ENCODE assay signal across 8 cellular contexts in the genomic region with DNA sequence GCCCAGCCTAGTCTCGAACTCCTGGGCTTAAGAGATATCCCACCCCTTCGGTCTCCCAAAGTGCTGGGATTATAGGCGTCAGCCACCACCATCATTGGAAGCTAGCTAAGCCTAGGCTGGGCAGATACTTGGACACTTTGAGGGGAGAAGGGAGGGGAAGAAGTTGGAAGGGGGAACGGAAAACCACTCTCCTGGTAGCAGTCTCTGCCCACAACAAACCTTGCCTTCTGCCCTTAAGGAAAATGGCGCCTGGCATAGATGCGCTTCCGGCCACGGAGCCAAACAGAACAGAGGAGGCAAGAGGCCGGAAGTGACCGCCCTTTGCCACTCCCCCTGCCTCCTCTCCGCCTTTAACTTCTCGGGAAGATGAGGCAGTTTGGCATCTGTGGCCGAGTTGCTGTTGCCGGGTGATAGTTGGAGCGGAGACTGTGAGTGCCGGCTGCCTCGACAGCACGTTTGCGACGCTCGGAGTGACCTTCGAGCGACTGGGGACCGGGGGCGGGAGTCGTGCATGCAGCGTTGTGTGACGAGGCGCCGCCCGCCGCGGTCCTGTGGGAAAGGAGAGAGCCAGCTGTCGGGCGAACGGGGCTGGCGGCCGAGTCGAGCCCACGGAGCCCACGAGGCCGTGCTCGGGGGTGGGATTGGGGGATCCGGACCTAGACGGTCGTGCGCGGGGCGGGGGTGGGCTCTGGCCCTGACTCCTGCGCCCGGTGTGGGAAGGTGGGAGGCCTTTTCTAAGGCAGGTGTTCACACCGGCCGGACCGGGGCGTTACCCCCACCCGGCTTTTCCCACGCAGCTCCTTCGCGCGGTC. TPM values are rescaled to one million over a fixed set of nuclear protein-coding genes. Genes with fewer than 3 reads are reported as not detected.
DNase-seq lines count a peak whose midpoint lies in the region; ATAC-seq and TF ChIP-seq lines count a peak whose summit lies in the region.

A gene (plus strand): TSS at position 327 of the 812 bp plus-strand sequence. CDS start 1,143 bp downstream, outside the sequence.

- BruUV-seq in mammary epithelial cell (replicated peaks; lab: Mats Ljungman, UMichigan), result no TSS peak

- 0% methylated on average over 14 of the region's 60 CpGs for WGBS in mammary epithelial cell (ENCODE audit: low coverage, missing lambda C conversion rate)

- peak; percentile 94 for DNase-seq in ACHN
- peak; percentile 95 for DNase-seq in NCI-H2227 (lab: John Stamatoyannopoulos, UW; ENCODE audit: unreplicated experiment)
- peak; percentile 94 for DNase-seq in WERI-Rb-1
- peak; percentile 95 for DNase-seq in mammary epithelial cell

- H3K9ac ChIP-seq in mammary epithelial cell (ENCODE audit: insufficient read depth, low read length) (peak within 1 kb of the TSS; percentile 38), iPS-20b (ENCODE audit: low read depth, low read length) (peak within 1 kb of the TSS; percentile 81)

- H3K27me3 ChIP-seq in WERI-Rb-1 (ENCODE audit: insufficient read depth, low read depth, severe bottlenecking), result no peaks in the 10 kb centered on the region
- no peaks in the 10 kb centered on the region for H3K27me3 ChIP-seq in mammary epithelial cell (ENCODE audit: insufficient read depth, low read length)
- H3K27me3 ChIP-seq in iPS-20b (ENCODE audit: insufficient read depth, low read length), result no peaks in the 10 kb centered on the region

- H3K4me2 ChIP-seq in mammary epithelial cell (ENCODE audit: insufficient read depth, low read depth, low read length), result peak within 1 kb of the TSS; percentile 80

- peak within 1 kb of the TSS; percentile 78 for H3K27ac ChIP-seq in WERI-Rb-1
- peak within 1 kb of the TSS; percentile 17 for H3K27ac ChIP-seq in mammary epithelial cell (ENCODE audit: insufficient read depth, low read depth, low read length)
- no peak within 1 kb of the TSS for H3K27ac ChIP-seq in iPS-20b (ENCODE audit: low read length)
- peak within 1 kb of the TSS; percentile 55 to 93 (median 85) for H3K27ac ChIP-seq in skin epidermis

- H3K79me2 ChIP-seq in mammary epithelial cell (ENCODE audit: insufficient read depth, low read length), result peaks cover 30% of the 10 kb centered on the region

- dilution Hi-C loops in mammary epithelial cell (cut with HindIII; ENCODE audit: low sequenced_read_pairs), result no loop called here

- no peaks in the 10 kb centered on the region for H3K9me3 ChIP-seq in WERI-Rb-1 (ENCODE audit: severe bottlenecking)
- H3K9me3 ChIP-seq in mammary epithelial cell (replicated peaks; ENCODE audit: insufficient read depth, low read length), result no peaks in the 10 kb centered on the region
- no peaks in the 10 kb centered on the region for H3K9me3 ChIP-seq in iPS-20b (ENCODE audit: insufficient read depth, low read depth, low read length)

- CTCF ChIA-PET in mammary epithelial cell (lab: Charles Lee; ENCODE audit: low non-redundant PET), result no interaction called here

- H3K36me3 ChIP-seq in WERI-Rb-1 (peaks cover 24% of the 10 kb centered on the region), mammary epithelial cell (ENCODE audit: insufficient read depth, low read length) (peaks cover 18% of the 10 kb centered on the region), iPS-20b (ENCODE audit: insufficient read depth, low read depth, low read length) (peaks cover 23% of the 10 kb centered on the region)

- H2AFZ ChIP-seq in mammary epithelial cell (ENCODE audit: low read depth, low read length), result peak within 1 kb of the TSS; percentile 98

- in situ Hi-C loops in ACHN (cut with HindIII; ENCODE audit: low pct_ligation_motif_present, low pct_unique_long_range_greater_than_20kb, low sequenced_read_pairs) (no loop called here), mammary epithelial cell (cut with MboI; ENCODE audit: low sequenced_read_pairs in 2 of 2) (no loop called here)

- TF ChIP-seq CTCF in WERI-Rb-1 (IDR thresholded peaks at IDR 0.05; ENCODE audit: low read depth, low read length), result no peak
- no peak for TF ChIP-seq CTCF in mammary epithelial cell (conservative IDR thresholded peaks at IDR 0.05 in 1 of 2, IDR thresholded peaks at IDR 0.05 in 1 of 2; ENCODE audit: extremely low read depth in 1 of 2, insufficient read depth in 1 of 2, low read depth in 1 of 2, low read length in 2 of 2)

- no peaks in the 10 kb centered on the region for H4K20me1 ChIP-seq in mammary epithelial cell (ENCODE audit: insufficient read depth, low read length)

- ATAC-seq in GM18873 (IDR thresholded peaks at IDR 0.05; ENCODE audit: low FRiP score, unreplicated experiment) (peak; percentile 93), HG03139 (IDR thresholded peaks at IDR 0.05; ENCODE audit: unreplicated experiment) (peak; percentile 89)

- H3K4me1 ChIP-seq in mammary epithelial cell (ENCODE audit: insufficient read depth, low read length) (peaks cover 11% of the 10 kb centered on the region), iPS-20b (ENCODE audit: insufficient read depth, low read length) (peaks cover 6% of the 10 kb centered on the region)

- H3K4me3 ChIP-seq in WERI-Rb-1 (ENCODE audit: low read depth, low read length) (peak within 1 kb of the TSS; percentile 92), mammary epithelial cell (replicated peaks in 1 of 3; ENCODE audit: insufficient read depth in 1 of 3, low read depth in 2 of 3, low read length in 3 of 3) (peak within 1 kb of the TSS; percentile 51 to 87 (median 86)), iPS-20b (ENCODE audit: low read length) (peak within 1 kb of the TSS; percentile 97), skin epidermis (peak within 1 kb of the TSS; percentile 61 to 88 (median 82))

- intact Hi-C loops in mammary epithelial cell (cut with micrococcal nuclease), result no loop called here

RNA-seq across cellular contexts. Expression of the gene that starts here (rescaled TPM):
- total RNA-seq in mammary epithelial cell, result 10 to 100 TPM; 51.5 to 55.2 TPM
- 16.5 TPM for polyA plus RNA-seq in mammary epithelial cell
- 39.3 TPM for polyA minus RNA-seq in mammary epithelial cell
